22 cellular contexts compared by ENCODE assay signal in the genomic region with DNA sequence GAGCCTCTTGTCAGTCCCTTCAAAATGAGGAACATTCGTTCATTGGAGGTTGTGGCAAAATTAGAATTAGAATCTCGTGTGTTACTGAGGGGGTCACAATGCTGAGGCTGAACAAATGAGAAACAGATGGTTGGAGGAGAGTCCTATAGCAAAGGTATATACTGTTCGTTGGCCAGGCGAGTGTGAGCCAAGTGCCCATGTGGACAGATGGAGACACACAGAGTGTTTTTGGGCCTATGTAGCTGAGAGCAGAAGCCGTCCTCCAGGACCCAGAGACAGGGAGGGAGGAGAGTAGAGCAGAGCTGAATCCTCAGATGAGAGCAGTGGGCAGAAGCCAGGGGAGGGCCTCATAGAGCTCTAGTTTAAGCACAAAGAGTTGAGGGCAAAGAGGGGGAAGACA.
DNase-seq lines count a peak whose midpoint lies in the region; ATAC-seq and TF ChIP-seq lines count a peak whose summit lies in the region.
"Had no signal": no experiment of that assay in that cellular context is flagged by ENCODE, and none has a peak within 500 bp of the region (broad histone marks: within the 10 kb centered on the region; RNA-seq: fewer than 3 reads in every experiment).

No MANE protein-coding gene starts in this region.

- in situ Hi-C loops in transverse colon (cut with MboI; ENCODE audit: low pct_ligation_motif_present in 1 of 4, low pct_unique_long_range_greater_than_20kb in 1 of 4, low sequenced_read_pairs in 3 of 4) = no loop called here

- CTCF ChIA-PET in PC-9 (lab: Charles Lee) = no interaction called here

- H3K9me2 ChIP-seq in PC-9 (ENCODE audit: insufficient read depth) = no peaks in the 10 kb centered on the region

- no peaks in the 10 kb centered on the region for H4K20me1 ChIP-seq in PC-9 (ENCODE audit: insufficient read depth)

- H3K4me1 ChIP-seq in ascending aorta = peaks cover 8 to 58% of the 10 kb centered on the region in 2 donors
- H3K4me1 ChIP-seq in sigmoid colon = peaks cover 0 to 76% (median 58%) of the 10 kb centered on the region in 4 donors
- H3K4me1 ChIP-seq in transverse colon = peaks cover 0 to 6% (median 6%) of the 10 kb centered on the region in 4 donors
- peaks cover 16% of the 10 kb centered on the region for H3K4me1 ChIP-seq in PC-9 (replicated peaks; ENCODE audit: insufficient read depth)
- H3K4me1 ChIP-seq: BE2C, HAP-1 had no signal

- peaks cover 7% of the 10 kb centered on the region; the same call in 1 of the 2 replicates for H3F3A ChIP-seq in PC-9 (ENCODE audit: insufficient read depth, low read depth)

- H3K79me2 ChIP-seq in PC-9 (ENCODE audit: low read depth) = no peaks in the 10 kb centered on the region

- H3K4me3 ChIP-seq in ascending aorta (no peak overlapping the region), sigmoid colon (no peak overlapping the region), transverse colon (no peak overlapping the region), PC-9 (no peak overlapping the region), lower leg skin (ENCODE audit: low read depth, poor library complexity, severe bottlenecking) (no peak overlapping the region)
- H3K4me3 ChIP-seq: GM23248, HAP-1, MG63 had no signal

- intact Hi-C loops in ascending aorta (cut with DNase I) (loop anchor here (5.0 to 10.0 kb wide), 3 partner anchors 98 to 138 kb away; partner anchors contain the start of gene NR1D2), sigmoid colon (cut with DNase I) (loop anchor here (5.0 kb wide), 1 partner anchor 93 kb away; no protein-coding TSS in a partner anchor), transverse colon (cut with DNase I; ENCODE audit: low total_unique reads) (no loop called here), PC-9 (cut with micrococcal nuclease; ENCODE audit: unreplicated experiment) (no loop called here), lower leg skin (cut with DNase I; ENCODE audit: low total_unique reads) (no loop called here)

- DNase-seq in ascending aorta (ENCODE audit: low spot score in 2 of 2) (no peak), sigmoid colon (no peak), transverse colon (no peak), PC-9 (no peak), NCI-H2227 treated with DMSO at 0.1 percent for 48 hours (lab: John Stamatoyannopoulos, UW) (no peak), lower leg skin (ENCODE audit: low spot score in 2 of 2) (no peak)
- DNase-seq: BE2C; CD4-positive, CD25-positive, alpha-beta regulatory T cell; COR-L47; DMS153; GDM1; GM23248; Kasumi-1; MG63; NCI-H1048; NCI-H1436 treated with DMSO at 0.1 percent for 48 hours; NCI-H2029; NCI-H2171; SHP77 had no signal

- POLR2A ChIA-PET in PC-9 (lab: Charles Lee; ENCODE audit: unreplicated experiment) = interaction anchor here (0.5 kb wide), 1 partner anchor 19 kb away, joined by 3 read pairs; no protein-coding TSS in a partner anchor

- H3K9me3 ChIP-seq in ascending aorta (no peaks in the 10 kb centered on the region), sigmoid colon (no peaks in the 10 kb centered on the region), transverse colon (no peaks in the 10 kb centered on the region), PC-9 (ENCODE audit: insufficient read depth, low read depth) (no peaks in the 10 kb centered on the region)
- H3K9me3 ChIP-seq: BE2C, HAP-1, MG63 had no signal

- no TSS peak for BruUV-seq in PC-9 (replicated peaks; lab: Mats Ljungman, UMichigan)

- H3K27me3 ChIP-seq in ascending aorta = no peaks in the 10 kb centered on the region
- H3K27me3 ChIP-seq in layer of hippocampus (ENCODE audit: control insufficient read depth, insufficient read depth, low read length) = no peaks in the 10 kb centered on the region
- H3K27me3 ChIP-seq in sigmoid colon = no peaks in the 10 kb centered on the region
- H3K27me3 ChIP-seq in transverse colon = no peaks in the 10 kb centered on the region
- H3K27me3 ChIP-seq in PC-9 (ENCODE audit: insufficient read depth, low read depth) = no peaks in the 10 kb centered on the region
- H3K27me3 ChIP-seq: BE2C, MG63 had no signal

- no peak overlapping the region for H3K4me2 ChIP-seq in PC-9

- WGBS in sigmoid colon, 2 donors = 83 to 94% methylated on average over 5 of the region's 5 CpGs
- 83 to 85% methylated on average over 5 of the region's 5 CpGs for WGBS in transverse colon (ENCODE audit: low coverage in 1 of 2), 2 donors
- 87 to 90% methylated on average over 5 of the region's 5 CpGs for WGBS in lower leg skin, 2 donors

- TF ChIP-seq EP300 in sigmoid colon (IDR thresholded peaks at IDR 0.05) (no peak), transverse colon (IDR thresholded peaks at IDR 0.05; ENCODE audit: low read depth) (no peak)

- H3K27ac ChIP-seq in ascending aorta (peak overlapping the region; percentile 91 to 94), layer of hippocampus (ENCODE audit: low read depth, low read length) (peak overlapping the region; percentile 14), sigmoid colon (peak overlapping the region; percentile 77 to 85 (median 80)), transverse colon (peak overlapping the region in 3 of 4 donors; percentile 74 to 78 (median 75)), PC-9 (no peak overlapping the region)
- H3K27ac ChIP-seq: GM23248 had no signal

- TF ChIP-seq POLR2A in sigmoid colon (IDR thresholded peaks at IDR 0.05) = no peak
- no peak for TF ChIP-seq POLR2A in transverse colon (IDR thresholded peaks at IDR 0.05)
- no peak for TF ChIP-seq POLR2A in lower leg skin (IDR thresholded peaks at IDR 0.05)

- no peak overlapping the region for H2AFZ ChIP-seq in PC-9
- H2AFZ ChIP-seq: GM23248 had no signal

- H3K36me3 ChIP-seq in ascending aorta = no peaks in the 10 kb centered on the region
- no peaks in the 10 kb centered on the region for H3K36me3 ChIP-seq in sigmoid colon
- H3K36me3 ChIP-seq in transverse colon = no peaks in the 10 kb centered on the region
- H3K36me3 ChIP-seq in PC-9 (ENCODE audit: low read depth) = no peaks in the 10 kb centered on the region
- H3K36me3 ChIP-seq: BE2C, HAP-1, MG63 had no signal

- no peak for TF ChIP-seq CTCF in ascending aorta (IDR thresholded peaks at IDR 0.05)
- TF ChIP-seq CTCF in sigmoid colon (IDR thresholded peaks at IDR 0.05) = no peak
- TF ChIP-seq CTCF in transverse colon (IDR thresholded peaks at IDR 0.05) = no peak
- no peak for TF ChIP-seq CTCF in PC-9 (conservative IDR thresholded peaks at IDR 0.05)
- TF ChIP-seq CTCF in lower leg skin (IDR thresholded peaks at IDR 0.05) = no peak

- ATAC-seq in HG02642 (IDR thresholded peaks at IDR 0.05; ENCODE audit: poor library complexity, unreplicated experiment) = no peak

Comparison
In these comparisons a context has a peak if more than half of its experiments do, and no peak if none do; other contexts are left out.
1. intact Hi-C loops: an anchor here in ascending aorta (5.0 to 10.0 kb wide) and sigmoid colon (5.0 kb wide); none called in transverse colon, PC-9 and lower leg skin.